ENCODE assay signal across 1 cellular context in the genomic region with DNA sequence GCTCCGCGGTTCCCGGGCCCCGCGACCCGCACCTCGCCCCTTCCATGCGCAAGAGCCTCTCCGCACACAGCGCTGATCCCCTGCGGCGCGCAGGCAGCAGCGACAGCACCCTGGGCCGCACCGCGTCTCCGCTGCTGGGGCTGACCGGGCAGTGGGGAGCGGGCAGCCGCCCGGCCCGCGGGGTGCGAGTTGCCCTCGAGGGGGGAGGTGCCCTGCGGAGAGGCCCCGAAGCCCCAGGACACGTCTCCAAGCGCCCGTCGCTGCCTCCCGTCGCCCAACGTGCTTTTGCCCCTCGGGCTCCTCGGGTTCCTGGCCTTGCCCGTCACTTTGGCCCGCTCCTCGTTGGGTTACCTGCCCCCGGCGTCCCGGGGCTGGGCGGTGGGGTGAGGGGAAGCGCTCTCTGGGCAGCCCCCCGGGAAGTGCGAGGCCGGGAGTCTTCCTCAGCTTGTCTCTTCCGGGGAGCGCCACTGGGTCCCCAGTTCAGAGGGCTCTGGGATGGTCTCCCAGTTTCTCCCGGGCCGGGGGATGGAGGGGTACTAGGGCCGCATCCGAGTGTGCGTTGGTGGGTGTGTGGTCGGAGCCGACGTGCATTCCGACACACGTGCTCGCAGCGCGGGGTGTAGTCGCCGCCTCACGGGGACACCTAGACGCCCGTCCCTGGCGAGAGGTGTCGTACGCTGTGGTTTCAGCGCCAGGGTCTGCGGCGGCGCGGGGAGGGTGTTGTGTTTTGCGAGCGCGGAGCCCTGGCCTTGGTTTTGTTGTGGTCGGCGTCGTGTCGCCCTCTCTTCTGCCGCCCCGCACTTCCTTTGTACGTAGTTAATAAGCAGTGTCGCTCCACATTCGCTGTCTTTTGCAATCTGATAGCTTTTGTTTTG.
TF ChIP-seq lines count a peak whose summit lies in the region.

No MANE protein-coding gene starts in this region.

TF ChIP-seq in HepG2, 621 proteins besides CTCF, POLR2A, EP300 and RAD21 (continued from another document and continues in another):
- TF ChIP-seq HES4 (CRISPR knock-in tag; IDR thresholded peaks at IDR 0.05; ENCODE audit: borderline replicate concordance) (0 out of 2 replicates have a peak, but pooled peaks have one; percentile 72), ZSCAN20 (CRISPR knock-in tag; IDR thresholded peaks at IDR 0.05; ENCODE audit: borderline replicate concordance) (no peak), REL (CRISPR knock-in tag; conservative IDR thresholded peaks at IDR 0.05) (no peak), TOPORS (CRISPR knock-in tag; IDR thresholded peaks at IDR 0.05) (0 out of 2 replicates have a peak, but pooled peaks have one; percentile 30), TCF7L2 (IDR thresholded peaks at IDR 0.05; ENCODE audit: low read depth, low read length) (no peak), ZNF430 (CRISPR knock-in tag; IDR thresholded peaks at IDR 0.05) (peak; percentile 18; the same call in 1 of the 2 replicates), CBX5 (CRISPR knock-in tag; IDR thresholded peaks at IDR 0.05; ENCODE audit: borderline replicate concordance) (no peak), ZNF326 (CRISPR knock-in tag; IDR thresholded peaks at IDR 0.05; ENCODE audit: borderline replicate concordance) (no peak), NFKBIZ (CRISPR knock-in tag; IDR thresholded peaks at IDR 0.05) (peak; percentile 33; the same call in 1 of the 2 replicates), IKZF4 (CRISPR knock-in tag; IDR thresholded peaks at IDR 0.05; ENCODE audit: borderline replicate concordance, low read depth, not compliant biosample characterization) (peak; percentile 67), USF2 (IDR thresholded peaks at IDR 0.05; ENCODE audit: low read depth, low read length) (no peak), USF2 (CRISPR knock-in tag; IDR thresholded peaks at IDR 0.05; ENCODE audit: borderline replicate concordance) (no peak), ZNF329 (CRISPR knock-in tag; IDR thresholded peaks at IDR 0.05; ENCODE audit: low read depth) (0 out of 2 replicates have a peak, but pooled peaks have one; percentile 44), NFRKB (IDR thresholded peaks at IDR 0.05) (no peak), ZNF225 (CRISPR knock-in tag; IDR thresholded peaks at IDR 0.05) (no peak), ZNF251 (CRISPR knock-in tag; IDR thresholded peaks at IDR 0.05) (no peak), KMT2A (CRISPR knock-in tag; IDR thresholded peaks at IDR 0.05) (peak; percentile 81), ASH2L (IDR thresholded peaks at IDR 0.05; ENCODE audit: insufficient read length, low read depth, low read length) (peak; percentile 64), YEATS2 (CRISPR knock-in tag; IDR thresholded peaks at IDR 0.05; ENCODE audit: borderline replicate concordance) (no peak), NCOR1 (IDR thresholded peaks at IDR 0.05; ENCODE audit: borderline replicate concordance, low read length) (no peak), NFE2L1 (CRISPR knock-in tag; IDR thresholded peaks at IDR 0.05; ENCODE audit: borderline replicate concordance) (0 out of 2 replicates have a peak, but pooled peaks have one; percentile 26), GLI4 (CRISPR knock-in tag; IDR thresholded peaks at IDR 0.05; ENCODE audit: borderline replicate concordance) (no peak)
- TF ChIP-seq, protein P1, sequence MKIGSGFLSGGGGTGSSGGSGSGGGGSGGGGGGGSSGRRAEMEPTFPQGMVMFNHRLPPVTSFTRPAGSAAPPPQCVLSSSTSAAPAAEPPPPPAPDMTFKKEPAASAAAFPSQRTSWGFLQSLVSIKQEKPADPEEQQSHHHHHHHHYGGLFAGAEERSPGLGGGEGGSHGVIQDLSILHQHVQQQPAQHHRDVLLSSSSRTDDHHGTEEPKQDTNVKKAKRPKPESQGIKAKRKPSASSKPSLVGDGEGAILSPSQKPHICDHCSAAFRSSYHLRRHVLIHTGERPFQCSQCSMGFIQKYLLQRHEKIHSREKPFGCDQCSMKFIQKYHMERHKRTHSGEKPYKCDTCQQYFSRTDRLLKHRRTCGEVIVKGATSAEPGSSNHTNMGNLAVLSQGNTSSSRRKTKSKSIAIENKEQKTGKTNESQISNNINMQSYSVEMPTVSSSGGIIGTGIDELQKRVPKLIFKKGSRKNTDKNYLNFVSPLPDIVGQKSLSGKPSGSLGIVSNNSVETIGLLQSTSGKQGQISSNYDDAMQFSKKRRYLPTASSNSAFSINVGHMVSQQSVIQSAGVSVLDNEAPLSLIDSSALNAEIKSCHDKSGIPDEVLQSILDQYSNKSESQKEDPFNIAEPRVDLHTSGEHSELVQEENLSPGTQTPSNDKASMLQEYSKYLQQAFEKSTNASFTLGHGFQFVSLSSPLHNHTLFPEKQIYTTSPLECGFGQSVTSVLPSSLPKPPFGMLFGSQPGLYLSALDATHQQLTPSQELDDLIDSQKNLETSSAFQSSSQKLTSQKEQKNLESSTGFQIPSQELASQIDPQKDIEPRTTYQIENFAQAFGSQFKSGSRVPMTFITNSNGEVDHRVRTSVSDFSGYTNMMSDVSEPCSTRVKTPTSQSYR (CRISPR knock-in tag; IDR thresholded peaks at IDR 0.05; ENCODE audit: borderline replicate concordance), result no peak
- TF ChIP-seq, protein P2, sequence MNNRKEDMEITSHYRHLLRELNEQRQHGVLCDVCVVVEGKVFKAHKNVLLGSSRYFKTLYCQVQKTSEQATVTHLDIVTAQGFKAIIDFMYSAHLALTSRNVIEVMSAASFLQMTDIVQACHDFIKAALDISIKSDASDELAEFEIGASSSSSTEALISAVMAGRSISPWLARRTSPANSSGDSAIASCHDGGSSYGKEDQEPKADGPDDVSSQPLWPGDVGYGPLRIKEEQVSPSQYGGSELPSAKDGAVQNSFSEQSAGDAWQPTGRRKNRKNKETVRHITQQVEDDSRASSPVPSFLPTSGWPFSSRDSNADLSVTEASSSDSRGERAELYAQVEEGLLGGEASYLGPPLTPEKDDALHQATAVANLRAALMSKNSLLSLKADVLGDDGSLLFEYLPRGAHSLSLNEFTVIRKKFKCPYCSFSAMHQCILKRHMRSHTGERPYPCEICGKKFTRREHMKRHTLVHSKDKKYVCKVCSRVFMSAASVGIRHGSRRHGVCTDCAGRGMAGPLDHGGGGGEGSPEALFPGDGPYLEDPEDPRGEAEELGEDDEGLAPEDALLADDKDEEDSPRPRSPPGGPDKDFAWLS (CRISPR knock-in tag; IDR thresholded peaks at IDR 0.05; ENCODE audit: borderline replicate concordance), result no peak
- TF ChIP-seq, protein P3, sequence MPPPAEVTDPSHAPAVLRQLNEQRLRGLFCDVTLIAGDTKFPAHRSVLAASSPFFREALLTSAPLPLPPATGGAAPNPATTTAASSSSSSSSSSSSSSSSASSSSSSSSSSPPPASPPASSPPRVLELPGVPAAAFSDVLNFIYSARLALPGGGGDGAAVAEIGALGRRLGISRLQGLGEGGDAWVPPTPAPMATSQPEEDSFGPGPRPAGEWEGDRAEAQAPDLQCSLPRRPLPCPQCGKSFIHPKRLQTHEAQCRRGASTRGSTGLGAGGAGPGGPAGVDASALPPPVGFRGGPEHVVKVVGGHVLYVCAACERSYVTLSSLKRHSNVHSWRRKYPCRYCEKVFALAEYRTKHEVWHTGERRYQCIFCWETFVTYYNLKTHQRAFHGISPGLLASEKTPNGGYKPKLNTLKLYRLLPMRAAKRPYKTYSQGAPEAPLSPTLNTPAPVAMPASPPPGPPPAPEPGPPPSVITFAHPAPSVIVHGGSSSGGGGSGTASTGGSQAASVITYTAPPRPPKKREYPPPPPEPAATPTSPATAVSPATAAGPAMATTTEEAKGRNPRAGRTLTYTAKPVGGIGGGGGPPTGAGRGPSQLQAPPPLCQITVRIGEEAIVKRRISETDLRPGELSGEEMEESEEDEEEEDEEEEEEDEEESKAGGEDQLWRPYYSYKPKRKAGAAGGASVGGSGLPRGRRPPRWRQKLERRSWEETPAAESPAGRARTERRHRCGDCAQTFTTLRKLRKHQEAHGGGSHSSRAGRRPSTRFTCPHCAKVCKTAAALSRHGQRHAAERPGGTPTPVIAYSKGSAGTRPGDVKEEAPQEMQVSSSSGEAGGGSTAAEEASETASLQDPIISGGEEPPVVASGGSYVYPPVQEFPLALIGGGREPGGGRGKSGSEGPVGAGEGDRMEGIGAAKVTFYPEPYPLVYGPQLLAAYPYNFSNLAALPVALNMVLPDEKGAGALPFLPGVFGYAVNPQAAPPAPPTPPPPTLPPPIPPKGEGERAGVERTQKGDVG (CRISPR knock-in tag; IDR thresholded peaks at IDR 0.05; ENCODE audit: borderline replicate concordance), result no peak
- TF ChIP-seq, protein P4, sequence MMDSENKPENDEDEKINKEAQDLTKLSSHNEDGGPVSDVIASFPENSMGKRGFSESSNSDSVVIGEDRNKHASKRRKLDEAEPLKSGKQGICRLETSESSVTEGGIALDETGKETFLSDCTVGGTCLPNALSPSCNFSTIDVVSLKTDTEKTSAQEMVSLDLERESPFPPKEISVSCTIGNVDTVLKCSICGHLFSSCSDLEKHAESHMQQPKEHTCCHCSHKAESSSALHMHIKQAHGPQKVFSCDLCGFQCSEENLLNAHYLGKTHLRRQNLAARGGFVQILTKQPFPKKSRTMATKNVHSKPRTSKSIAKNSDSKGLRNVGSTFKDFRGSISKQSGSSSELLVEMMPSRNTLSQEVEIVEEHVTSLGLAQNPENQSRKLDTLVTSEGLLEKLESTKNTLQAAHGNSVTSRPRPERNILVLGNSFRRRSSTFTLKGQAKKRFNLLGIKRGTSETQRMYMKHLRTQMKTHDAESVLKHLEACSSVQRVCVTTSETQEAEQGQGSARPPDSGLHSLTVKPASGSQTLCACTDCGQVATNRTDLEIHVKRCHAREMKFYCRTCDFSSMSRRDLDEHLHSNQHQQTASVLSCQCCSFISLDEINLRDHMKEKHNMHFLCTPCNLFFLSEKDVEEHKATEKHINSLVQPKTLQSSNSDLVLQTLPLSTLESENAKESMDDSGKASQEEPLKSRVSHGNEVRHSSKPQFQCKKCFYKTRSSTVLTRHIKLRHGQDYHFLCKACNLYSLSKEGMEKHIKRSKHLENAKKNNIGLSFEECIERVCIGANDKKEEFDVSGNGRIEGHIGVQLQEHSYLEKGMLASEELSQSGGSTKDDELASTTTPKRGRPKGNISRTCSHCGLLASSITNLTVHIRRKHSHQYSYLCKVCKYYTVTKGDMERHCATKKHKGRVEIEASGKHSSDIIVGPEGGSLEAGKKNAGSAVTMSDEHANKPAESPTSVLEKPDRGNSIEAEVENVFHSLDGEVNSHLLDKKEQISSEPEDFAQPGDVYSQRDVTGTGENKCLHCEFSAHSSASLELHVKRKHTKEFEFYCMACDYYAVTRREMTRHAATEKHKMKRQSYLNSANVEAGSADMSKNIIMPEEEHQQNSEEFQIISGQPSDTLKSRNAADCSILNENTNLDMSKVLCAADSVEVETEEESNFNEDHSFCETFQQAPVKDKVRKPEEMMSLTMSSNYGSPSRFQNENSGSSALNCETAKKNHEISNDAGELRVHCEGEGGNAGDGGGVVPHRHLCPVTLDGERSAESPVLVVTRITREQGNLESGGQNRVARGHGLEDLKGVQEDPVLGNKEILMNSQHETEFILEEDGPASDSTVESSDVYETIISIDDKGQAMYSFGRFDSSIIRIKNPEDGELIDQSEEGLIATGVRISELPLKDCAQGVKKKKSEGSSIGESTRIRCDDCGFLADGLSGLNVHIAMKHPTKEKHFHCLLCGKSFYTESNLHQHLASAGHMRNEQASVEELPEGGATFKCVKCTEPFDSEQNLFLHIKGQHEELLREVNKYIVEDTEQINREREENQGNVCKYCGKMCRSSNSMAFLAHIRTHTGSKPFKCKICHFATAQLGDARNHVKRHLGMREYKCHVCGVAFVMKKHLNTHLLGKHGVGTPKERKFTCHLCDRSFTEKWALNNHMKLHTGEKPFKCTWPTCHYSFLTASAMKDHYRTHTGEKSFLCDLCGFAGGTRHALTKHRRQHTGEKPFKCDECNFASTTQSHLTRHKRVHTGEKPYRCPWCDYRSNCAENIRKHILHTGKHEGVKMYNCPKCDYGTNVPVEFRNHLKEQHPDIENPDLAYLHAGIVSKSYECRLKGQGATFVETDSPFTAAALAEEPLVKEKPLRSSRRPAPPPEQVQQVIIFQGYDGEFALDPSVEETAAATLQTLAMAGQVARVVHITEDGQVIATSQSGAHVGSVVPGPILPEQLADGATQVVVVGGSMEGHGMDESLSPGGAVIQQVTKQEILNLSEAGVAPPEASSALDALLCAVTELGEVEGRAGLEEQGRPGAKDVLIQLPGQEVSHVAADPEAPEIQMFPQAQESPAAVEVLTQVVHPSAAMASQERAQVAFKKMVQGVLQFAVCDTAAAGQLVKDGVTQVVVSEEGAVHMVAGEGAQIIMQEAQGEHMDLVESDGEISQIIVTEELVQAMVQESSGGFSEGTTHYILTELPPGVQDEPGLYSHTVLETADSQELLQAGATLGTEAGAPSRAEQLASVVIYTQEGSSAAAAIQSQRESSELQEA (CRISPR knock-in tag; IDR thresholded peaks at IDR 0.05; ENCODE audit: not compliant biosample characterization), result peak; percentile 93
- TF ChIP-seq, protein P5, sequence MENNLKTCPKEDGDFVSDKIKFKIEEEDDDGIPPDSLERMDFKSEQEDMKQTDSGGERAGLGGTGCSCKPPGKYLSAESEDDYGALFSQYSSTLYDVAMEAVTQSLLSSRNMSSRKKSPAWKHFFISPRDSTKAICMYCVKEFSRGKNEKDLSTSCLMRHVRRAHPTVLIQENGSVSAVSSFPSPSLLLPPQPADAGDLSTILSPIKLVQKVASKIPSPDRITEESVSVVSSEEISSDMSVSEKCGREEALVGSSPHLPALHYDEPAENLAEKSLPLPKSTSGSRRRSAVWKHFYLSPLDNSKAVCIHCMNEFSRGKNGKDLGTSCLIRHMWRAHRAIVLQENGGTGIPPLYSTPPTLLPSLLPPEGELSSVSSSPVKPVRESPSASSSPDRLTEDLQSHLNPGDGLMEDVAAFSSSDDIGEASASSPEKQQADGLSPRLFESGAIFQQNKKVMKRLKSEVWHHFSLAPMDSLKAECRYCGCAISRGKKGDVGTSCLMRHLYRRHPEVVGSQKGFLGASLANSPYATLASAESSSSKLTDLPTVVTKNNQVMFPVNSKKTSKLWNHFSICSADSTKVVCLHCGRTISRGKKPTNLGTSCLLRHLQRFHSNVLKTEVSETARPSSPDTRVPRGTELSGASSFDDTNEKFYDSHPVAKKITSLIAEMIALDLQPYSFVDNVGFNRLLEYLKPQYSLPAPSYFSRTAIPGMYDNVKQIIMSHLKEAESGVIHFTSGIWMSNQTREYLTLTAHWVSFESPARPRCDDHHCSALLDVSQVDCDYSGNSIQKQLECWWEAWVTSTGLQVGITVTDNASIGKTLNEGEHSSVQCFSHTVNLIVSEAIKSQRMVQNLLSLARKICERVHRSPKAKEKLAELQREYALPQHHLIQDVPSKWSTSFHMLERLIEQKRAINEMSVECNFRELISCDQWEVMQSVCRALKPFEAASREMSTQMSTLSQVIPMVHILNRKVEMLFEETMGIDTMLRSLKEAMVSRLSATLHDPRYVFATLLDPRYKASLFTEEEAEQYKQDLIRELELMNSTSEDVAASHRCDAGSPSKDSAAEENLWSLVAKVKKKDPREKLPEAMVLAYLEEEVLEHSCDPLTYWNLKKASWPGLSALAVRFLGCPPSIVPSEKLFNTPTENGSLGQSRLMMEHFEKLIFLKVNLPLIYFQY (CRISPR knock-in tag; IDR thresholded peaks at IDR 0.05; ENCODE audit: borderline replicate concordance), result no peak
